11 cellular contexts compared by ENCODE assay signal in the genomic region with DNA sequence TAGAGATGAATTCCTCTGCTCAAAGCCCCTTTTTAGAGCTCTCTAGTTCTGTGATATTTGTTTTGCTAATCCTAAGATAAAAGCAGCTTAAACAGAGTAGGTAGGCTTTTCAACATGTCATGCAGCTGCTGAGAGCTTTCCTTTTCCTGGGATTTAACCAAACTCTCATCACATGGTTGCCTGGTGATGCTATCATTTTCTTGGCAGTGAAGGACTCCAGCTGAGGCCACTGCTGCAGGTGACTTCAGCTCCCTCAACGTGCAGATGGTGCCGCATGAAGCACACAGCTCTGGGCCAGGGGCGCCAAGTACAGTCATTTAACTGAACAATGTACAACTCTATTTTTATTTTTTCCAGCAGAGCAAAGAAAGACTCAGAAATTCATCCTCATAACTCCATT. TPM values are rescaled to one million over a fixed set of nuclear protein-coding genes. Genes with fewer than 3 reads are reported as not detected.
DNase-seq lines count a peak whose midpoint lies in the region; ATAC-seq, FAIRE-seq and TF ChIP-seq lines count a peak whose summit lies in the region.
"Had no signal": no experiment of that assay in that cellular context is flagged by ENCODE, and none has a peak within 500 bp of the region (broad histone marks: within the 10 kb centered on the region; RNA-seq: fewer than 3 reads in every experiment).

No MANE protein-coding gene starts in this region.

- H3K4me3 ChIP-seq in dorsolateral prefrontal cortex (no peak overlapping the region), psoas muscle (no peak overlapping the region)
- H3K4me3 ChIP-seq: breast epithelium had no signal

- peaks cover 26% of the 10 kb centered on the region for H3K4me1 ChIP-seq in psoas muscle
- H3K4me1 ChIP-seq: breast epithelium, parathyroid adenoma had no signal

- intact Hi-C loops in dorsolateral prefrontal cortex (cut with DNase I) (loop anchor here (5.0 kb wide), 2 partner anchors 33 to 38 kb away; no protein-coding TSS in a partner anchor), psoas muscle (cut with DNase I) (no loop called here)

- no peaks in the 10 kb centered on the region for H3K27me3 ChIP-seq in dorsolateral prefrontal cortex
- no peaks in the 10 kb centered on the region for H3K27me3 ChIP-seq in psoas muscle (ENCODE audit: insufficient read depth in 3 of 3, low read length in 2 of 3)
- H3K27me3 ChIP-seq: breast epithelium had no signal

- H3K36me3 ChIP-seq in psoas muscle (ENCODE audit: insufficient read depth in 1 of 2, low read depth in 1 of 2), result peaks cover 3 to 80% of the 10 kb centered on the region in 2 donors

- ATAC-seq in psoas muscle, result peak; percentile 38 to 66 (median 52)

- WGBS in psoas muscle, 3 donors, result 39 to 60% (median 40%) methylated on average over 3 of the region's 3 CpGs

- H3K27ac ChIP-seq in dorsolateral prefrontal cortex (peak overlapping the region in 58 of 59 donors; percentile 20 to 93 (median 78)), psoas muscle (peak overlapping the region; percentile 81)
- H3K27ac ChIP-seq: parathyroid adenoma had no signal

- no peaks in the 10 kb centered on the region for H3K9me3 ChIP-seq in psoas muscle
- H3K9me3 ChIP-seq: breast epithelium had no signal

- DNase-seq in NCI-H2081 (lab: John Stamatoyannopoulos, UW), result peak; percentile 16 to 73
- no peak for DNase-seq in NCI-H2081 treated with DMSO at 0.1 percent for 48 hours (lab: John Stamatoyannopoulos, UW)
- peak; percentile 39 for DNase-seq in NCI-H1694 treated with DMSO at 0.1 percent for 48 hours (lab: John Stamatoyannopoulos, UW)
- peak in 3 of 10 donors; percentile 30 to 67 (median 66) for DNase-seq in dorsolateral prefrontal cortex
- DNase-seq in psoas muscle, result peak in 1 of 2 donors; percentile 62
- no peak for DNase-seq in GDM1 (lab: John Stamatoyannopoulos, UW)
- no peak for DNase-seq in H54 (ENCODE audit: insufficient read length, low spot score)
- DNase-seq in GM03348 (ENCODE audit: low spot score), result no peak

- FAIRE-seq in H54 (lab: Jason Lieb, UNC), result no peak
- FAIRE-seq: keratinocyte had no signal

- no peak for TF ChIP-seq CTCF in dorsolateral prefrontal cortex (IDR thresholded peaks at IDR 0.05 in 54 of 56, conservative IDR thresholded peaks at IDR 0.05 in 2 of 56; ENCODE audit: low read depth in 1 of 56, partially characterized antibody in 56 of 56)
- no peak for TF ChIP-seq CTCF in psoas muscle (IDR thresholded peaks at IDR 0.05)

- no peak for TF ChIP-seq POLR2A in H54 (IDR thresholded peaks at IDR 0.05; ENCODE audit: low read depth, low read length)

RNA-seq across cellular contexts. Expression of gene SECISBP2, which starts 42.2 kb away (rescaled TPM):
- total RNA-seq in dorsolateral prefrontal cortex (10 to 100 TPM; 37.7 to 76.2 (median 54.3) TPM), psoas muscle (10 to 100 TPM; 26.2 to 49.0 (median 38.6) TPM)
- 10 to 100 TPM; 31.9 to 80.8 (median 45.4) TPM for polyA plus RNA-seq in psoas muscle

RNA-seq across cellular contexts. Expression of gene CKS2, which starts 49.5 kb away (rescaled TPM):
- 10 to 100 TPM in 14 of 120 experiments, 1 to 10 TPM in 106; 2.1 to 21.1 (median 5.6) TPM for total RNA-seq in dorsolateral prefrontal cortex
- 10 to 100 TPM in 2 of 4 donors, 1 to 10 TPM in 2; 3.6 to 14.4 (median 10.6) TPM for total RNA-seq in psoas muscle
- polyA plus RNA-seq in psoas muscle, result 100 to 1,000 TPM in 1 of 3 donors, 10 to 100 TPM in 2; 25.6 to 170 (median 68.3) TPM

Comparison
In these comparisons a context has a peak if more than half of its experiments do, and no peak if none do; other contexts are left out.
1. DNase-seq: peak in NCI-H2081 (2 of 2) and NCI-H1694 treated with DMSO at 0.1 percent for 48 hours (single experiment); none in NCI-H2081 treated with DMSO at 0.1 percent for 48 hours (single experiment), GDM1 (single experiment), H54 (single experiment) and GM03348 (single experiment).
2. intact Hi-C loops: an anchor here in dorsolateral prefrontal cortex (5.0 kb wide); none called in psoas muscle.